ENCODE assay signal across 11 cellular contexts in genomic region chr3:62558549-62559112, GRCh38.
A peak's percentile ranks its signal among the peaks of the same experiment; 100 is the strongest.
DNase-seq lines count a peak whose midpoint lies in the region; ATAC-seq and TF ChIP-seq lines count a peak whose summit lies in the region.
"Had no signal": no experiment of that assay in that cellular context is flagged by ENCODE, and none has a peak within 500 bp of the region (broad histone marks: within the 10 kb centered on the region; RNA-seq: fewer than 3 reads in every experiment).

No MANE protein-coding gene starts in this region.

- H3K4me3 Mint-ChIP-seq in neural progenitor cell: no peak overlapping the region
- H3K4me3 Mint-ChIP-seq: CD4-positive, CD25-positive, alpha-beta regulatory T cell had no signal

- H4K20me1 ChIP-seq in mammary epithelial cell (ENCODE audit: insufficient read depth, low read length) (no peaks in the 10 kb centered on the region), neural progenitor cell (ENCODE audit: low read depth) (peaks cover 1% of the 10 kb centered on the region)

- no peak overlapping the region for H3K27ac Mint-ChIP-seq in neural progenitor cell
- H3K27ac Mint-ChIP-seq: CD4-positive, CD25-positive, alpha-beta regulatory T cell had no signal

- no peak for ATAC-seq in GM18870 (IDR thresholded peaks at IDR 0.05; ENCODE audit: unreplicated experiment)

- WGBS in mammary epithelial cell (ENCODE audit: low coverage, missing lambda C conversion rate): 31% methylated on average over 8 of the region's 8 CpGs

- H3K9ac ChIP-seq in mammary epithelial cell (ENCODE audit: insufficient read depth, low read length) (no peak overlapping the region), neural progenitor cell (no peak overlapping the region)
- H3K9ac ChIP-seq: KMS-11, parathyroid adenoma had no signal

- H3K27ac ChIP-seq in mammary epithelial cell (ENCODE audit: insufficient read depth, low read depth, low read length): no peak overlapping the region
- no peak overlapping the region for H3K27ac ChIP-seq in neural progenitor cell
- H3K27ac ChIP-seq: KMS-11, parathyroid adenoma had no signal

- H3K4me1 ChIP-seq in mammary epithelial cell (ENCODE audit: insufficient read depth, low read length) (peaks cover 15% of the 10 kb centered on the region), neural progenitor cell (no peaks in the 10 kb centered on the region)
- H3K4me1 ChIP-seq: parathyroid adenoma had no signal

- peak; percentile 58 for TF ChIP-seq CTCF in LNCaP clone FGC (IDR thresholded peaks at IDR 0.05; ENCODE audit: control insufficient read depth, extremely low read depth, insufficient read depth)
- TF ChIP-seq CTCF in mammary epithelial cell (conservative IDR thresholded peaks at IDR 0.05 in 1 of 2, IDR thresholded peaks at IDR 0.05 in 1 of 2; ENCODE audit: extremely low read depth in 1 of 2, insufficient read depth in 1 of 2, low read depth in 1 of 2, low read length in 2 of 2): peak; percentile 44 to 63
- peak; percentile 87 for TF ChIP-seq CTCF in neural progenitor cell (IDR thresholded peaks at IDR 0.05)

- H3K27me3 ChIP-seq in mammary epithelial cell (ENCODE audit: insufficient read depth, low read length) (no peaks in the 10 kb centered on the region), neural progenitor cell (peaks cover 12% of the 10 kb centered on the region)

- no peaks in the 10 kb centered on the region for H3K9me3 Mint-ChIP-seq in neural progenitor cell
- H3K9me3 Mint-ChIP-seq: CD4-positive, CD25-positive, alpha-beta regulatory T cell had no signal

- BruUV-seq in mammary epithelial cell (replicated peaks; lab: Mats Ljungman, UMichigan): no TSS peak

- intact Hi-C loops in mammary epithelial cell (cut with micrococcal nuclease): no loop called here

- H3K4me2 ChIP-seq in mammary epithelial cell (ENCODE audit: insufficient read depth, low read depth, low read length) (no peak overlapping the region), neural progenitor cell (no peak overlapping the region)
- H3K4me2 ChIP-seq: KMS-11 had no signal

- H3K36me3 Mint-ChIP-seq in neural progenitor cell: no peaks in the 10 kb centered on the region
- H3K36me3 Mint-ChIP-seq: CD4-positive, CD25-positive, alpha-beta regulatory T cell had no signal

- H3K4me3 ChIP-seq in LNCaP clone FGC (ENCODE audit: low read depth, low read length) (no peak overlapping the region), mammary epithelial cell (replicated peaks in 1 of 3; ENCODE audit: insufficient read depth in 1 of 3, low read depth in 2 of 3, low read length in 3 of 3) (no peak overlapping the region), neural progenitor cell (no peak overlapping the region)

- no peaks in the 10 kb centered on the region for H3F3A ChIP-seq in neural progenitor cell (ENCODE audit: low read depth)

- peak overlapping the region; percentile 13 for H2AFZ ChIP-seq in mammary epithelial cell (ENCODE audit: low read depth, low read length)
- H2AFZ ChIP-seq in neural progenitor cell (replicated peaks): no peak overlapping the region
- H2AFZ ChIP-seq: parathyroid adenoma had no signal

- CTCF ChIA-PET in mammary epithelial cell (lab: Charles Lee; ENCODE audit: low non-redundant PET): no interaction called here

- H3K9me3 ChIP-seq in mammary epithelial cell (replicated peaks; ENCODE audit: insufficient read depth, low read length) (no peaks in the 10 kb centered on the region), neural progenitor cell (ENCODE audit: low read depth) (no peaks in the 10 kb centered on the region)

- no peaks in the 10 kb centered on the region for H3K36me3 ChIP-seq in mammary epithelial cell (ENCODE audit: insufficient read depth, low read length)
- H3K36me3 ChIP-seq in neural progenitor cell: no peaks in the 10 kb centered on the region

- H3K79me2 ChIP-seq in mammary epithelial cell (ENCODE audit: insufficient read depth, low read length) (no peaks in the 10 kb centered on the region), neural progenitor cell (ENCODE audit: low read depth) (no peaks in the 10 kb centered on the region)
- H3K79me2 ChIP-seq: parathyroid adenoma had no signal

- DNase-seq in NCI-H510A treated with DMSO at 0.1 percent for 48 hours (lab: John Stamatoyannopoulos, UW) (peak; percentile 14), NCI-H510A (lab: John Stamatoyannopoulos, UW) (no peak), LNCaP clone FGC (ENCODE audit: low read depth) (no peak), mammary epithelial cell (no peak), neural progenitor cell (ENCODE audit: low spot score) (peak; percentile 71)
- DNase-seq in NK-92 treated with Interleukin-12 subunit alpha and Interleukin-12 subunit beta, amount 100 ng/mL, for 24 hours (lab: John Stamatoyannopoulos, UW): no peak
- no peak for DNase-seq in stimulated activated CD8-positive, alpha-beta memory T cell treated with anti-CD3 and anti-CD28 coated beads, Interleukin-4, amount 100 ng/mL, for 48 hours

- dilution Hi-C loops in mammary epithelial cell (cut with HindIII; ENCODE audit: low sequenced_read_pairs): no loop called here

- peaks cover 9% of the 10 kb centered on the region for H3K27me3 Mint-ChIP-seq in neural progenitor cell (ENCODE audit: insufficient read depth, low read depth)
- H3K27me3 Mint-ChIP-seq: CD4-positive, CD25-positive, alpha-beta regulatory T cell had no signal

- H3K4me1 Mint-ChIP-seq in neural progenitor cell: peaks cover 7% of the 10 kb centered on the region
- H3K4me1 Mint-ChIP-seq: CD4-positive, CD25-positive, alpha-beta regulatory T cell had no signal

- in situ Hi-C loops in mammary epithelial cell (cut with MboI; ENCODE audit: low sequenced_read_pairs in 2 of 2): loop anchor here (5.0 to 10.0 kb wide), 3 partner anchors 216 to 354 kb away; no protein-coding TSS in a partner anchor

Comparison
In these comparisons a context has a peak if more than half of its experiments do, and no peak if none do; other contexts are left out.
1. DNase-seq: peak in NCI-H510A treated with DMSO at 0.1 percent for 48 hours (single experiment) and neural progenitor cell (single experiment); none in NCI-H510A (single experiment), LNCaP clone FGC (single experiment), mammary epithelial cell (single experiment), NK-92 treated with Interleukin-12 subunit alpha and Interleukin-12 subunit beta, amount 100 ng/mL, for 24 hours (single experiment) and stimulated activated CD8-positive, alpha-beta memory T cell treated with anti-CD3 and anti-CD28 coated beads, Interleukin-4, amount 100 ng/mL, for 48 hours (single experiment).
2. Peak in every context shown above with its lines, with median percentiles within 50 percentile points of each other: CTCF ChIP-seq.